ENCODE assay signal across 7 cellular contexts in the genomic region with DNA sequence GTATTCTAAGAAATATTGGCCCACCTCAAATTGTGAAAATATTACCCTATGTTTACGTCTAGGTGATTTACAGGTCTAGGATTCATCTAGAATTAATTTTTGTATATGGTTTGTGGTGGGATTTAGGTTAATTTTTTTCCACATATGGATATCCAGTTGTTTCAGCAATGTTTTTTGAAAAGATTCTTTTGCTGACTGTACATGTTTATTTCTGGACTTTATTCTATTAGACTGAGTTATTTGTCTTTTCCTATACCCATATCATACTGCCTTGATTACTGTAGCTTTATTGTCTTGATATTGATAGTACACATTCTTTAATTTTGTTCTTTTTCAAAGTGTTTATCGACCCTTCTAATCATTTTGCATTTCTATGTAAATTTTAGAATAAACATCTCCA.
"Had no signal": no experiment of that assay in that cellular context is flagged by ENCODE, and none has a peak within 500 bp of the region (broad histone marks: within the 10 kb centered on the region; RNA-seq: fewer than 3 reads in every experiment).

No MANE protein-coding gene starts in this region.

- FAIRE-seq: GM12878, GM12891, GM12892, GM18507, GM19239 had no signal

- ATAC-seq: GM12878 had no signal

- H3K4me3 ChIP-seq: GM12878 had no signal

- DNase-seq: GDM1, GF-D8 had no signal
